Comparison of ENCODE assay signal across 23 cellular contexts in genomic region chr6:150636808-150637207, GRCh38. TPM values are rescaled to one million over a fixed set of nuclear protein-coding genes. Genes with fewer than 3 reads are reported as not detected.
DNase-seq lines count a peak whose midpoint lies in the region; ATAC-seq, FAIRE-seq and TF ChIP-seq lines count a peak whose summit lies in the region.
"Had no signal": no experiment of that assay in that cellular context is flagged by ENCODE, and none has a peak within 500 bp of the region (broad histone marks: within the 10 kb centered on the region; RNA-seq: fewer than 3 reads in every experiment).

No MANE protein-coding gene starts in this region.

- H3K9me3 ChIP-seq in OCI-LY1 (ENCODE audit: low read length), result no peaks in the 10 kb centered on the region
- H3K9me3 ChIP-seq: adrenal gland, heart left ventricle, tibial artery had no signal

- H3K27ac ChIP-seq in OCI-LY1 (ENCODE audit: low read depth, low read length, poor library complexity, severe bottlenecking), result peak overlapping the region; percentile 94
- H3K27ac ChIP-seq: adrenal gland, heart left ventricle, parathyroid adenoma, tibial artery, WERI-Rb-1 had no signal

- H3K9me2 ChIP-seq in OCI-LY1 (ENCODE audit: low read depth, low read length), result no peaks in the 10 kb centered on the region

- H2AFZ ChIP-seq in OCI-LY1 (ENCODE audit: low read length), result no peak overlapping the region
- H2AFZ ChIP-seq: parathyroid adenoma had no signal

- H3K27ac Mint-ChIP-seq in mesothelial cell of epicardium, result peak overlapping the region; percentile 68
- H3K27ac Mint-ChIP-seq: natural killer cell had no signal

- no peaks in the 10 kb centered on the region for H3K36me3 Mint-ChIP-seq in mesothelial cell of epicardium
- H3K36me3 Mint-ChIP-seq: natural killer cell had no signal

- H4K20me1 ChIP-seq in OCI-LY1 (ENCODE audit: insufficient read depth, low read length), result no peaks in the 10 kb centered on the region

- TF ChIP-seq CTCF in OCI-LY1 (IDR thresholded peaks at IDR 0.05; ENCODE audit: low read length) (no peak), mesothelial cell of epicardium (IDR thresholded peaks at IDR 0.05; ENCODE audit: unreplicated experiment) (no peak)

- TF ChIP-seq POLR2A in GM12891 (IDR thresholded peaks at IDR 0.05; ENCODE audit: low read depth, low read length), result no peak

- H3K79me2 ChIP-seq in OCI-LY1 (ENCODE audit: insufficient read depth, low read length), result peaks cover 99% of the 10 kb centered on the region

- H3F3A ChIP-seq in OCI-LY1 (ENCODE audit: insufficient read depth, low read length), result peaks cover under 1% of the 10 kb centered on the region; the same call in 1 of the 2 replicates

- H3K9me3 Mint-ChIP-seq in mesothelial cell of epicardium, result no peaks in the 10 kb centered on the region
- H3K9me3 Mint-ChIP-seq: natural killer cell had no signal

- H3K9ac ChIP-seq in OCI-LY1 (ENCODE audit: low read length), result peak overlapping the region; percentile 79
- H3K9ac ChIP-seq: parathyroid adenoma had no signal

- peaks cover 86% of the 10 kb centered on the region for H3K4me1 Mint-ChIP-seq in mesothelial cell of epicardium

- FAIRE-seq in GM12891 (lab: Jason Lieb, UNC), result peak; percentile 38
- FAIRE-seq: endothelial cell of umbilical vein, H54 had no signal

- peaks cover 100% of the 10 kb centered on the region for H3K4me1 ChIP-seq in OCI-LY1 (ENCODE audit: insufficient read depth, low read length, severe bottlenecking)
- H3K4me1 ChIP-seq: tibial artery had no signal

- H3K36me3 ChIP-seq in OCI-LY1 (ENCODE audit: insufficient read depth, low read length), result peaks cover 30% of the 10 kb centered on the region; the same call in 1 of the 2 replicates
- H3K36me3 ChIP-seq: adrenal gland, tibial artery, WERI-Rb-1 had no signal

- DNase-seq in GM12891 (ENCODE audit: insufficient read length, low spot score) (no peak), mesothelial cell of epicardium (ENCODE audit: low spot score in 2 of 2, unreplicated experiment in 2 of 2) (no peak), pons (ENCODE audit: low spot score) (no peak), HT-29 (ENCODE audit: low spot score) (no peak), SHP77 (lab: John Stamatoyannopoulos, UW) (no peak)
- DNase-seq in effector CD8-positive, alpha-beta T cell (lab: John Stamatoyannopoulos, UW), result no peak
- DNase-seq: activated CD8-positive, alpha-beta memory T cell treated with anti-CD3 and anti-CD28 coated beads, Interleukin-2, amount 50 U/mL, for 4 hours; activated gamma-delta T cell; adrenal gland; DMS53; heart left ventricle; KBM-7; natural killer cell; NCI-H1694 treated with DMSO at 0.1 percent for 48 hours; T-helper 2 cell; tibial artery; WERI-Rb-1 had no signal

- peak; percentile 44 for ATAC-seq in HG02610 (IDR thresholded peaks at IDR 0.05; ENCODE audit: unreplicated experiment)
- ATAC-seq: heart left ventricle, natural killer cell, sciatic nerve had no signal

- no peaks in the 10 kb centered on the region for H3K27me3 ChIP-seq in OCI-LY1 (ENCODE audit: insufficient read depth, low read length)
- H3K27me3 ChIP-seq: adrenal gland, heart left ventricle, tibial artery had no signal

- H3K4me3 Mint-ChIP-seq in mesothelial cell of epicardium, result no peak overlapping the region
- H3K4me3 Mint-ChIP-seq: natural killer cell had no signal

- peak overlapping the region; percentile 87 for H3K4me2 ChIP-seq in OCI-LY1 (ENCODE audit: low read length)

- H3K27me3 Mint-ChIP-seq in mesothelial cell of epicardium (ENCODE audit: low read depth), result no peaks in the 10 kb centered on the region

- H3K4me3 ChIP-seq in OCI-LY1 (ENCODE audit: low read depth, low read length, poor library complexity, severe bottlenecking), result peak overlapping the region; percentile 70
- H3K4me3 ChIP-seq: adrenal gland, heart left ventricle, tibial artery had no signal

TF ChIP-seq in GM12891, 5 proteins besides CTCF, POLR2A, EP300 and RAD21:
- TF ChIP-seq POLR2AphosphoS5 (IDR thresholded peaks at IDR 0.05; ENCODE audit: low read depth, low read length) (no peak), POU2F2 (IDR thresholded peaks at IDR 0.05; ENCODE audit: low read depth, low read length) (0 out of 2 replicates have a peak, but pooled peaks have one; percentile 14)

RNA-seq across cellular contexts. Expression of gene PLEKHG1, which starts 37.1 kb away (rescaled TPM):
- polyA plus RNA-seq in GM12891 (2012; ENCODE audit: low read depth, missing spikeins), result 2.2 TPM
- total RNA-seq in mesothelial cell of epicardium, result 65.7 to 69.4 TPM (median 69.3 TPM) in 3 replicates
- total RNA-seq in HT-29 (2014; rRNA removed; shearing (Covaris generic)), result 4.4 and 7.2 TPM in 2 replicates
